ENCODE assay signal across 12 cellular contexts in the genomic region with DNA sequence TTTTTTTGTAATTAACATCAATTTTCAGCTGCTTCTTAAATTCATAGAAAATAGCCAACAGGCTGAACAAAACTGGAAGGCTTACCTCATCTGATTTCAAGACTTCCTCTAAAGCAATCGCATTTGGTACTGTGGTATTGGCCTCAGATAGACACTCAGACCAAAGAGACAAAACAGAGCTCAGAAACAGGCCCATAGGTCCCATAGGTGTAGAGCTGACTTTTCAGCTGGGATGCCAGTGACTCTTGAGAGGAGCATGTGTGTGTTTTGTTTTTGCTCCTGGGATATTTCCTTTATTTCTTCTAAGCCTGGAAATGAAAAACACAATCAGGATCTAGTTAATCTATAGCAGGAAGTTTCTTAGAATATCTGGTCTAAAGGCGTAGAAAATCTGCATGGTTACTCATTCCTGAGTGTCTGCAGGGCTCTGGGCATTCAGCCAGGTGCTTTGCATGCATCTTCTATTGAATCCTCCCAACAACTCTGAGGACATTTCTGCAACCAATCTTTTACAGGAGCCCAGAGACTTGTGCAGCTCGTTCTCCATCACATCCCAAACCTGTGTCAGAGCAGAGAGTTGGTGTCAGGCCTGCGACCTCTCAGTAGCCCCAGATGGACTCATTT.
A peak's percentile ranks its signal among the peaks of the same experiment; 100 is the strongest.
DNase-seq lines count a peak whose midpoint lies in the region; ATAC-seq and TF ChIP-seq lines count a peak whose summit lies in the region.
"Had no signal": no experiment of that assay in that cellular context is flagged by ENCODE, and none has a peak within 500 bp of the region (broad histone marks: within the 10 kb centered on the region; RNA-seq: fewer than 3 reads in every experiment).

No MANE protein-coding gene starts in this region.

- TF ChIP-seq CTCF in epithelial cell of esophagus (IDR thresholded peaks at IDR 0.05; ENCODE audit: insufficient read depth, low read depth, low read length, missing control alignments) (no peak), nephron (IDR thresholded peaks at IDR 0.05; ENCODE audit: unreplicated experiment in 3 of 3) (no peak)

- H3K9me3 Mint-ChIP-seq in nephron, result peaks cover 9% of the 10 kb centered on the region
- H3K9me3 Mint-ChIP-seq: activated CD4-positive, alpha-beta T cell treated with anti-CD3 and anti-CD28 coated beads, Interleukin-2, amount 10 ng/mL, durations not matched to agents 24 days and 14 days; activated naive CD4-positive, alpha-beta T cell treated with anti-CD3 and anti-CD28 coated beads, Interleukin-2, amount 10 ng/mL, durations not matched to agents 7 days and 5 days had no signal

- H3K4me1 Mint-ChIP-seq in nephron, result no peaks in the 10 kb centered on the region
- H3K4me1 Mint-ChIP-seq: activated CD4-positive, alpha-beta T cell treated with anti-CD3 and anti-CD28 coated beads, Interleukin-2, amount 10 ng/mL, durations not matched to agents 24 days and 14 days; activated naive CD4-positive, alpha-beta T cell treated with anti-CD3 and anti-CD28 coated beads, Interleukin-2, amount 10 ng/mL, durations not matched to agents 7 days and 5 days had no signal

- ATAC-seq in GM19023 (IDR thresholded peaks at IDR 0.05; ENCODE audit: unreplicated experiment), result no peak
- no peak for ATAC-seq in HG03095 (IDR thresholded peaks at IDR 0.05; ENCODE audit: unreplicated experiment)

- H3K36me3 Mint-ChIP-seq in nephron (ENCODE audit: low read depth), result no peaks in the 10 kb centered on the region
- H3K36me3 Mint-ChIP-seq: activated naive CD4-positive, alpha-beta T cell treated with anti-CD3 and anti-CD28 coated beads, Interleukin-2, amount 10 ng/mL, durations not matched to agents 7 days and 5 days had no signal

- DNase-seq in ELR (ENCODE audit: low read depth) (peak; percentile 86), NCI-H1048 (lab: John Stamatoyannopoulos, UW) (peak; percentile 10), epithelial cell of esophagus (ENCODE audit: low read depth) (peak; percentile 83), iPS-NIHi11 (ENCODE audit: low spot score) (no peak)
- DNase-seq: activated CD4-positive, alpha-beta T cell treated with anti-CD3 and anti-CD28 coated beads, Interleukin-2, amount 10 ng/mL, durations not matched to agents 24 days and 14 days; activated naive CD4-positive, alpha-beta T cell treated with anti-CD3 and anti-CD28 coated beads, Interleukin-2, amount 10 ng/mL, durations not matched to agents 7 days and 5 days; DMS153; NCI-H510A treated with DMSO at 0.1 percent for 48 hours; occipital lobe had no signal

- peak overlapping the region in 2 of 3 experiments; percentile 30 to 50 for H3K27ac Mint-ChIP-seq in nephron
- H3K27ac Mint-ChIP-seq: activated CD4-positive, alpha-beta T cell treated with anti-CD3 and anti-CD28 coated beads, Interleukin-2, amount 10 ng/mL, durations not matched to agents 24 days and 14 days; activated naive CD4-positive, alpha-beta T cell treated with anti-CD3 and anti-CD28 coated beads, Interleukin-2, amount 10 ng/mL, durations not matched to agents 7 days and 5 days had no signal

- H3K4me3 Mint-ChIP-seq in nephron, result no peak overlapping the region
- H3K4me3 Mint-ChIP-seq: activated CD4-positive, alpha-beta T cell treated with anti-CD3 and anti-CD28 coated beads, Interleukin-2, amount 10 ng/mL, durations not matched to agents 24 days and 14 days; activated naive CD4-positive, alpha-beta T cell treated with anti-CD3 and anti-CD28 coated beads, Interleukin-2, amount 10 ng/mL, durations not matched to agents 7 days and 5 days had no signal

- no peak overlapping the region for H3K4me3 ChIP-seq in epithelial cell of esophagus (ENCODE audit: low read length)

- H3K27me3 Mint-ChIP-seq in nephron (ENCODE audit: low read depth), result peaks cover 34% of the 10 kb centered on the region
